Comparison of ENCODE assay signal across 18 cellular contexts in genomic region chr2:105866439-105867170, GRCh38.
DNase-seq lines count a peak whose midpoint lies in the region; ATAC-seq and TF ChIP-seq lines count a peak whose summit lies in the region.
"Had no signal": no experiment of that assay in that cellular context is flagged by ENCODE, and none has a peak within 500 bp of the region (broad histone marks: within the 10 kb centered on the region; RNA-seq: fewer than 3 reads in every experiment).

No MANE protein-coding gene starts in this region.

- no peak for ATAC-seq in CD4-positive, alpha-beta T cell (ENCODE audit: poor library complexity)
- no peak for ATAC-seq in natural killer cell treated with Interleukin-12 subunit alpha and Interleukin-12 subunit beta and Interleukin-15 and Interleukin-18, amount 100 ng/mL, for 72 hours
- ATAC-seq: left colon, Right ventricle myocardium inferior had no signal

- H3K27ac Mint-ChIP-seq in CD4-positive, alpha-beta T cell, result peak overlapping the region; percentile 76
- H3K27ac Mint-ChIP-seq in nephron (peak overlapping the region in 2 of 3 experiments; percentile 47 to 66), glutamatergic neuron (ENCODE audit: unreplicated experiment) (no peak overlapping the region)
- no peak overlapping the region for H3K27ac Mint-ChIP-seq in natural killer cell treated with Interleukin-12 subunit alpha and Interleukin-12 subunit beta and Interleukin-15 and Interleukin-18, amount 100 ng/mL, for 72 hours

- H3K27ac ChIP-seq in CD4-positive, alpha-beta T cell (ENCODE audit: low read depth, low read length), result no peak overlapping the region
- H3K27ac ChIP-seq: cardiac muscle cell, HL-60 had no signal

- intact Hi-C loops in CD4-positive, alpha-beta T cell (cut with DNase I, micrococcal nuclease), result no loop called here

- H3K9me3 Mint-ChIP-seq in CD4-positive, alpha-beta T cell, result no peaks in the 10 kb centered on the region
- H3K9me3 Mint-ChIP-seq in nephron (no peaks in the 10 kb centered on the region), glutamatergic neuron (ENCODE audit: unreplicated experiment) (peaks cover 11% of the 10 kb centered on the region)
- H3K9me3 Mint-ChIP-seq in natural killer cell treated with Interleukin-12 subunit alpha and Interleukin-12 subunit beta and Interleukin-15 and Interleukin-18, amount 100 ng/mL, for 72 hours, result no peaks in the 10 kb centered on the region
- H3K9me3 Mint-ChIP-seq: activated B cell treated with CpG ODN at 0.5 μM for 24 hours had no signal

- in situ Hi-C loops in GM13976 (cut with MboI; ENCODE audit: low sequenced_read_pairs, unreplicated experiment), result no loop called here

- H3K27me3 ChIP-seq in CD4-positive, alpha-beta T cell (ENCODE audit: control insufficient read depth, insufficient read depth, low read length), result no peaks in the 10 kb centered on the region
- H3K27me3 ChIP-seq: cardiac muscle cell, MG63 had no signal

- peaks cover 93% of the 10 kb centered on the region for H3K4me1 Mint-ChIP-seq in CD4-positive, alpha-beta T cell (ENCODE audit: low read depth)
- peaks cover 76% of the 10 kb centered on the region for H3K4me1 Mint-ChIP-seq in nephron
- peaks cover 35% of the 10 kb centered on the region for H3K4me1 Mint-ChIP-seq in glutamatergic neuron (ENCODE audit: low read depth, unreplicated experiment)
- H3K4me1 Mint-ChIP-seq in natural killer cell treated with Interleukin-12 subunit alpha and Interleukin-12 subunit beta and Interleukin-15 and Interleukin-18, amount 100 ng/mL, for 72 hours (ENCODE audit: low read depth in 2 of 2), result peaks cover 50 to 61% of the 10 kb centered on the region in 2 donors

- no peak for TF ChIP-seq CTCF in CD4-positive, alpha-beta T cell (IDR thresholded peaks at IDR 0.05)
- TF ChIP-seq CTCF in nephron (IDR thresholded peaks at IDR 0.05; ENCODE audit: unreplicated experiment in 3 of 3) (no peak), glutamatergic neuron (IDR thresholded peaks at IDR 0.05; ENCODE audit: partially characterized antibody, unreplicated experiment) (no peak), GM13976 (IDR thresholded peaks at IDR 0.05; ENCODE audit: borderline replicate concordance, control extremely low read depth, extremely low read depth, insufficient read depth, missing control alignments) (no peak)

- no peaks in the 10 kb centered on the region for H3K27me3 Mint-ChIP-seq in CD4-positive, alpha-beta T cell
- no peaks in the 10 kb centered on the region for H3K27me3 Mint-ChIP-seq in nephron (ENCODE audit: low read depth)
- peaks cover 2% of the 10 kb centered on the region for H3K27me3 Mint-ChIP-seq in glutamatergic neuron (ENCODE audit: unreplicated experiment)
- no peaks in the 10 kb centered on the region for H3K27me3 Mint-ChIP-seq in natural killer cell treated with Interleukin-12 subunit alpha and Interleukin-12 subunit beta and Interleukin-15 and Interleukin-18, amount 100 ng/mL, for 72 hours
- H3K27me3 Mint-ChIP-seq: activated B cell treated with CpG ODN at 0.5 μM for 24 hours had no signal

- POLR2A ChIA-PET in CD4-positive, alpha-beta T cell (lab: Charles Lee), result interaction anchor here (1.3 to 1.7 kb wide), 2 partner anchors 10 to 13 kb away, joined by 4 to 6 read pairs; no protein-coding TSS in a partner anchor

- H3K4me3 Mint-ChIP-seq in CD4-positive, alpha-beta T cell, result no peak overlapping the region
- no peak overlapping the region for H3K4me3 Mint-ChIP-seq in nephron
- no peak overlapping the region for H3K4me3 Mint-ChIP-seq in glutamatergic neuron (ENCODE audit: unreplicated experiment)
- H3K4me3 Mint-ChIP-seq in natural killer cell treated with Interleukin-12 subunit alpha and Interleukin-12 subunit beta and Interleukin-15 and Interleukin-18, amount 100 ng/mL, for 72 hours, result no peak overlapping the region
- H3K4me3 Mint-ChIP-seq: activated B cell treated with CpG ODN at 0.5 μM for 24 hours had no signal

- CTCF ChIA-PET in CD4-positive, alpha-beta T cell (lab: Charles Lee), result no interaction called here

- no peaks in the 10 kb centered on the region for H3K9me3 ChIP-seq in CD4-positive, alpha-beta T cell (ENCODE audit: control insufficient read depth, low read length)
- H3K9me3 ChIP-seq: MG63 had no signal

- peaks cover 77% of the 10 kb centered on the region for H3K36me3 Mint-ChIP-seq in CD4-positive, alpha-beta T cell (ENCODE audit: low read depth)
- H3K36me3 Mint-ChIP-seq in nephron (ENCODE audit: low read depth), result peaks cover 10% of the 10 kb centered on the region
- H3K36me3 Mint-ChIP-seq in glutamatergic neuron (ENCODE audit: unreplicated experiment), result no peaks in the 10 kb centered on the region
- H3K36me3 Mint-ChIP-seq in natural killer cell treated with Interleukin-12 subunit alpha and Interleukin-12 subunit beta and Interleukin-15 and Interleukin-18, amount 100 ng/mL, for 72 hours, result no peaks in the 10 kb centered on the region

- no peak for DNase-seq in CD4-positive, alpha-beta T cell
- DNase-seq in MV-4-11 (lab: John Stamatoyannopoulos, UW), result peak; percentile 12
- DNase-seq in dedifferentiated amniotic fluid mesenchymal stem cell (ENCODE audit: extremely low spot score), result peak; percentile 51
- DNase-seq in COLO829 (ENCODE audit: low spot score), result no peak
- DNase-seq in glutamatergic neuron, result no peak
- DNase-seq in natural killer cell treated with Interleukin-12 subunit alpha and Interleukin-12 subunit beta and Interleukin-15 and Interleukin-18, amount 100 ng/mL, for 72 hours (ENCODE audit: low spot score), result no peak
- DNase-seq in GM13976 (ENCODE audit: low spot score), result no peak
- DNase-seq: activated B cell treated with CpG ODN at 0.5 μM for 24 hours; activated T-cell treated with anti-CD3 and anti-CD28 coated beads for 4 hours; C1 segment of cervical spinal cord; left colon; MG63; NCI-H510A treated with DMSO at 0.1 percent for 48 hours; stimulated activated CD4-positive, alpha-beta T cell treated with anti-CD3 and anti-CD28 coated beads, Interleukin-15, amount 100 ng/mL, for 24 hours had no signal

Comparison
In these comparisons a context has a peak if more than half of its experiments do, and no peak if none do; other contexts are left out.
1. DNase-seq: peak in MV-4-11 (single experiment) and dedifferentiated amniotic fluid mesenchymal stem cell (single experiment); none in CD4-positive, alpha-beta T cell (0 of 10), COLO829 (single experiment), glutamatergic neuron (single experiment), natural killer cell treated with Interleukin-12 subunit alpha and Interleukin-12 subunit beta and Interleukin-15 and Interleukin-18, amount 100 ng/mL, for 72 hours (single experiment) and GM13976 (single experiment).
2. H3K27ac Mint-ChIP-seq: peak in CD4-positive, alpha-beta T cell (single experiment) and nephron (2 of 3); none in glutamatergic neuron (single experiment) and natural killer cell treated with Interleukin-12 subunit alpha and Interleukin-12 subunit beta and Interleukin-15 and Interleukin-18, amount 100 ng/mL, for 72 hours (0 of 2).